In genomic region chr16:66383551-66383950, GRCh38 we compare ENCODE assay signal across 20 cellular contexts. TPM values are rescaled to one million over a fixed set of nuclear protein-coding genes. Genes with fewer than 3 reads are reported as not detected.
DNase-seq lines count a peak whose midpoint lies in the region; ATAC-seq and TF ChIP-seq lines count a peak whose summit lies in the region.
"Had no signal": no experiment of that assay in that cellular context is flagged by ENCODE, and none has a peak within 500 bp of the region (broad histone marks: within the 10 kb centered on the region; RNA-seq: fewer than 3 reads in every experiment).

No MANE protein-coding gene starts in this region.

- H3K4me3 Mint-ChIP-seq in endodermal cell: no peak overlapping the region
- H3K4me3 Mint-ChIP-seq in stimulated activated naive CD8-positive, alpha-beta T cell treated with anti-CD3 and anti-CD28 coated beads, Interleukin-15, amount 100 ng/mL, for 72 hours: no peak overlapping the region
- H3K4me3 Mint-ChIP-seq: activated naive CD8-positive, alpha-beta T cell treated with anti-CD3 and anti-CD28 coated beads, Interleukin-2, amount 50 U/mL, for 24 hours; CD4-positive, CD25-positive, alpha-beta regulatory T cell; stimulated activated memory B cell treated with anti-CD40 and anti-IgM and Interleukin-4, amounts not matched to agents 10 μg/mL and 1 μg/mL and 100 μg/mL, for 72 hours had no signal

- peak overlapping the region; percentile 96 for H3K27ac Mint-ChIP-seq in endodermal cell
- no peak overlapping the region for H3K27ac Mint-ChIP-seq in stimulated activated naive CD8-positive, alpha-beta T cell treated with anti-CD3 and anti-CD28 coated beads, Interleukin-15, amount 100 ng/mL, for 72 hours
- H3K27ac Mint-ChIP-seq: activated naive CD8-positive, alpha-beta T cell treated with anti-CD3 and anti-CD28 coated beads, Interleukin-2, amount 50 U/mL, for 24 hours; CD4-positive, CD25-positive, alpha-beta regulatory T cell; stimulated activated memory B cell treated with anti-CD40 and anti-IgM and Interleukin-4, amounts not matched to agents 10 μg/mL and 1 μg/mL and 100 μg/mL, for 72 hours had no signal

- ATAC-seq in heart left ventricle (no peak), Right ventricle myocardium inferior (no peak)
- ATAC-seq in stimulated activated naive CD8-positive, alpha-beta T cell treated with anti-CD3 and anti-CD28 coated beads, Interleukin-15, amount 100 ng/mL, for 72 hours: no peak
- ATAC-seq: activated naive CD8-positive, alpha-beta T cell treated with anti-CD3 and anti-CD28 coated beads, Interleukin-2, amount 50 U/mL, for 24 hours; stimulated activated memory B cell treated with anti-CD40 and anti-IgM and Interleukin-4, amounts not matched to agents 10 μg/mL and 1 μg/mL and 100 μg/mL, for 72 hours had no signal

- peak overlapping the region; percentile 16 to 86 (median 80) for H3K27ac ChIP-seq in heart left ventricle
- H3K27ac ChIP-seq in endodermal cell (ENCODE audit: low read depth, low read length): no peak overlapping the region
- H3K27ac ChIP-seq in muscle layer of duodenum (ENCODE audit: low read length): peak overlapping the region; percentile 24
- peak overlapping the region; percentile 38 for H3K27ac ChIP-seq in temporal lobe (ENCODE audit: low read depth, low read length)

- intact Hi-C loops in heart left ventricle (cut with DNase I) (loop anchor here in 1 of 10 donors (2.0 kb wide), 1 partner anchor 17 kb away; the partner anchor contains the start of gene CDH5), Right ventricle myocardium inferior (cut with DNase I) (loop anchor here (2.0 kb wide), 1 partner anchor 17 kb away; the partner anchor contains the start of gene CDH5)

- WGBS in heart left ventricle, 4 donors: 73 to 83% (median 81%) methylated on average over 4 of the region's 4 CpGs
- 92 to 100% methylated on average over 3 to 4 of the region's 4 CpGs for WGBS in endodermal cell (ENCODE audit: insufficient coverage in 1 of 2, insufficient read length in 1 of 2), 2 experiments

- peaks cover 0 to 3% (median 0%) of the 10 kb centered on the region in 12 donors for H3K9me3 ChIP-seq in heart left ventricle
- no peaks in the 10 kb centered on the region for H3K9me3 ChIP-seq in endodermal cell (ENCODE audit: control insufficient read depth, low read length)
- no peaks in the 10 kb centered on the region for H3K9me3 ChIP-seq in muscle layer of duodenum (ENCODE audit: control insufficient read depth in 1 of 2, low read length in 2 of 2)

- TF ChIP-seq CTCF in heart left ventricle (IDR thresholded peaks at IDR 0.05): no peak
- TF ChIP-seq CTCF in endodermal cell (conservative IDR thresholded peaks at IDR 0.05): no peak

- H3K4me3 ChIP-seq in heart left ventricle (no peak overlapping the region), endodermal cell (ENCODE audit: low read length) (no peak overlapping the region), muscle layer of duodenum (ENCODE audit: low read depth in 1 of 2, low read length in 2 of 2) (no peak overlapping the region)

- DNase-seq in heart left ventricle (no peak), Right ventricle myocardium inferior (ENCODE audit: missing footprints) (no peak), endodermal cell (no peak), glomerular visceral epithelial cell (ENCODE audit: extremely low spot score) (no peak), NCI-H2227 (lab: John Stamatoyannopoulos, UW; ENCODE audit: unreplicated experiment) (no peak)
- DNase-seq in stimulated activated naive CD8-positive, alpha-beta T cell treated with anti-CD3 and anti-CD28 coated beads, Interleukin-15, amount 100 ng/mL, for 72 hours: no peak
- DNase-seq: activated CD4-positive, alpha-beta T cell treated with anti-CD3 and anti-CD28 coated beads, Interleukin-2, amount 50 U/mL, for 48 hours; activated naive CD8-positive, alpha-beta T cell treated with anti-CD3 and anti-CD28 coated beads, Interleukin-2, amount 50 U/mL, for 24 hours; CD4-positive, CD25-positive, alpha-beta regulatory T cell; cerebellar nuclear complex; MV-4-11; NCI-H2029 treated with DMSO at 0.1 percent for 48 hours; NCI-H526 treated with DMSO at 0.1 percent for 48 hours; nucleus accumbens had no signal

- peaks cover 14% of the 10 kb centered on the region for H3K4me1 Mint-ChIP-seq in endodermal cell
- H3K4me1 Mint-ChIP-seq in stimulated activated naive CD8-positive, alpha-beta T cell treated with anti-CD3 and anti-CD28 coated beads, Interleukin-15, amount 100 ng/mL, for 72 hours: no peaks in the 10 kb centered on the region
- H3K4me1 Mint-ChIP-seq: activated naive CD8-positive, alpha-beta T cell treated with anti-CD3 and anti-CD28 coated beads, Interleukin-2, amount 50 U/mL, for 24 hours; CD4-positive, CD25-positive, alpha-beta regulatory T cell; stimulated activated memory B cell treated with anti-CD40 and anti-IgM and Interleukin-4, amounts not matched to agents 10 μg/mL and 1 μg/mL and 100 μg/mL, for 72 hours had no signal

- H3K36me3 ChIP-seq in heart left ventricle (peaks cover 0 to 44% (median 11%) of the 10 kb centered on the region in 9 donors), endodermal cell (ENCODE audit: control insufficient read depth, insufficient read depth, low read length) (no peaks in the 10 kb centered on the region), muscle layer of duodenum (ENCODE audit: control insufficient read depth in 1 of 2, insufficient read depth in 2 of 2, low read length in 2 of 2) (no peaks in the 10 kb centered on the region)

- TF ChIP-seq POLR2A in heart left ventricle (IDR thresholded peaks at IDR 0.05): no peak

- H3K27me3 Mint-ChIP-seq in endodermal cell (ENCODE audit: insufficient read depth): no peaks in the 10 kb centered on the region
- no peaks in the 10 kb centered on the region for H3K27me3 Mint-ChIP-seq in stimulated activated naive CD8-positive, alpha-beta T cell treated with anti-CD3 and anti-CD28 coated beads, Interleukin-15, amount 100 ng/mL, for 72 hours

- H3K9me3 Mint-ChIP-seq in endodermal cell: no peaks in the 10 kb centered on the region
- H3K9me3 Mint-ChIP-seq in stimulated activated naive CD8-positive, alpha-beta T cell treated with anti-CD3 and anti-CD28 coated beads, Interleukin-15, amount 100 ng/mL, for 72 hours: peaks cover 11 to 14% of the 10 kb centered on the region in 2 donors

- H3K9ac ChIP-seq in endodermal cell (ENCODE audit: extremely low read depth, low read length, poor library complexity, severe bottlenecking): no peak overlapping the region

- H3K36me3 Mint-ChIP-seq in endodermal cell (ENCODE audit: low read depth): no peaks in the 10 kb centered on the region
- H3K36me3 Mint-ChIP-seq: CD4-positive, CD25-positive, alpha-beta regulatory T cell; stimulated activated memory B cell treated with anti-CD40 and anti-IgM and Interleukin-4, amounts not matched to agents 10 μg/mL and 1 μg/mL and 100 μg/mL, for 72 hours had no signal

- no peaks in the 10 kb centered on the region for H3K27me3 ChIP-seq in heart left ventricle
- H3K27me3 ChIP-seq in endodermal cell (ENCODE audit: control insufficient read depth, insufficient read depth, low read length, poor library complexity, severe bottlenecking): no peaks in the 10 kb centered on the region
- no peaks in the 10 kb centered on the region for H3K27me3 ChIP-seq in muscle layer of duodenum (ENCODE audit: low read depth, low read length)

- H3K4me1 ChIP-seq in heart left ventricle: peaks cover 0 to 50% (median 20%) of the 10 kb centered on the region in 12 donors
- no peaks in the 10 kb centered on the region for H3K4me1 ChIP-seq in endodermal cell (ENCODE audit: control insufficient read depth, insufficient read depth, low read length)
- H3K4me1 ChIP-seq in muscle layer of duodenum (ENCODE audit: control insufficient read depth in 1 of 2, insufficient read depth in 2 of 2, low read length in 2 of 2): no peaks in the 10 kb centered on the region

RNA-seq across cellular contexts. Expression of gene CDH5, which starts 17.1 kb away (rescaled TPM):
- 100 to 1,000 TPM in 2 of 9 donors, 10 to 100 TPM in 7; 39.6 to 135 (median 63.3) TPM for total RNA-seq in heart left ventricle
- polyA plus RNA-seq in heart left ventricle: 10 to 100 TPM; 24.9 to 62.3 TPM
- 58.4 TPM for total RNA-seq in Right ventricle myocardium inferior
- under 1 TPM in 1 of 2 donors, not detected in 1; 0.18 TPM for total RNA-seq in endodermal cell
- polyA plus RNA-seq in endodermal cell (2013, experiment 1 of 2): 0.39 TPM
- 0.75 TPM for polyA plus RNA-seq in endodermal cell (2013, experiment 2 of 2)
- 6.9 TPM for total RNA-seq in temporal lobe
- total RNA-seq: A172; CD4-positive, CD25-positive, alpha-beta regulatory T cell; OCI-LY7 had no signal
- polyA plus RNA-seq: CD4-positive, CD25-positive, alpha-beta regulatory T cell had no signal

RNA-seq across cellular contexts. Expression of gene BEAN1, which starts 43.5 kb away (rescaled TPM):
- total RNA-seq in heart left ventricle: 1 to 10 TPM in 5 of 9 donors, under 1 TPM in 4; 0.58 to 7.9 (median 1.5) TPM
- 1 to 10 TPM in 1 of 2 donors, under 1 TPM in 1; 0.30 to 8.8 TPM for polyA plus RNA-seq in heart left ventricle
- total RNA-seq in Right ventricle myocardium inferior: 2.4 TPM
- under 1 TPM in 1 of 2 donors, not detected in 1; 0.18 TPM for total RNA-seq in endodermal cell
- polyA plus RNA-seq in endodermal cell (2013, experiment 1 of 2): 0.61 TPM
- 0.33 TPM for polyA plus RNA-seq in endodermal cell (2013, experiment 2 of 2)
- 3.9 TPM for total RNA-seq in temporal lobe
- total RNA-seq: CD4-positive, CD25-positive, alpha-beta regulatory T cell; mononuclear cell had no signal
